In the genomic region with DNA sequence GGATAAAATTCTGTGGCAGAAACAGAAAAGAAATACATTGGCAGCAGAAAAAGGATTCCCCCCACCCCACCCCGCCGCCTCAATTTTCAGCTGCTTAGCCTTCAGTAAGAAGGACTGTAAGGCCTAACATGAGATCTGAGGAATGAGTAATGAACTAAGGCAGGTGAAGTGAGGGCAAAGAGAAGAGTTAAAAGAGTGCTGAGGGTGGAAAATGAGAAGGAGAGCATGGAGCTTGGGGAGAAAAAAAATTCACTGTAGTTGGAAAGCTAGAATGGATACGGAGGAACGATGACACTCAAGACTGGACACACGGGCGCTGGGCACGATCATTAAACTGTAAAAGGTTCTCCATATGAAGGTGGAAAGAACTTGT, we compare ENCODE assay signal across 1 cellular context.
TF ChIP-seq lines count a peak whose summit lies in the region.

No MANE protein-coding gene starts in this region.

TF ChIP-seq in K562, 482 proteins besides CTCF, POLR2A, EP300 and RAD21 (continued from another document):
- TF ChIP-seq, protein P1, sequence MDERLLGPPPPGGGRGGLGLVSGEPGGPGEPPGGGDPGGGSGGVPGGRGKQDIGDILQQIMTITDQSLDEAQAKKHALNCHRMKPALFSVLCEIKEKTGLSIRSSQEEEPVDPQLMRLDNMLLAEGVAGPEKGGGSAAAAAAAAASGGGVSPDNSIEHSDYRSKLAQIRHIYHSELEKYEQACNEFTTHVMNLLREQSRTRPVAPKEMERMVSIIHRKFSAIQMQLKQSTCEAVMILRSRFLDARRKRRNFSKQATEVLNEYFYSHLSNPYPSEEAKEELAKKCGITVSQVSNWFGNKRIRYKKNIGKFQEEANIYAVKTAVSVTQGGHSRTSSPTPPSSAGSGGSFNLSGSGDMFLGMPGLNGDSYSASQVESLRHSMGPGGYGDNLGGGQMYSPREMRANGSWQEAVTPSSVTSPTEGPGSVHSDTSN (CRISPR knock-in tag; IDR thresholded peaks at IDR 0.05; ENCODE audit: low read depth) = no peak
- TF ChIP-seq, protein P1 (tag; conservative IDR thresholded peaks at IDR 0.05; ENCODE audit: low read depth) = no peak
- TF ChIP-seq FOSL1 (tag; conservative IDR thresholded peaks at IDR 0.05) = no peak
- TF ChIP-seq, protein P2, sequence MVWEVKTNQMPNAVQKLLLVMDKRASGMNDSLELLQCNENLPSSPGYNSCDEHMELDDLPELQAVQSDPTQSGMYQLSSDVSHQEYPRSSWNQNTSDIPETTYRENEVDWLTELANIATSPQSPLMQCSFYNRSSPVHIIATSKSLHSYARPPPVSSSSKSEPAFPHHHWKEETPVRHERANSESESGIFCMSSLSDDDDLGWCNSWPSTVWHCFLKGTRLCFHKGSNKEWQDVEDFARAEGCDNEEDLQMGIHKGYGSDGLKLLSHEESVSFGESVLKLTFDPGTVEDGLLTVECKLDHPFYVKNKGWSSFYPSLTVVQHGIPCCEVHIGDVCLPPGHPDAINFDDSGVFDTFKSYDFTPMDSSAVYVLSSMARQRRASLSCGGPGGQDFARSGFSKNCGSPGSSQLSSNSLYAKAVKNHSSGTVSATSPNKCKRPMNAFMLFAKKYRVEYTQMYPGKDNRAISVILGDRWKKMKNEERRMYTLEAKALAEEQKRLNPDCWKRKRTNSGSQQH (CRISPR knock-in tag; IDR thresholded peaks at IDR 0.05) = peak; percentile 41; the same call in 1 of the 2 replicates
- no peak for TF ChIP-seq MYNN (IDR thresholded peaks at IDR 0.05)
- no peak for TF ChIP-seq MYNN (CRISPR knock-in tag; IDR thresholded peaks at IDR 0.05)
- TF ChIP-seq CBX1 (IDR thresholded peaks at IDR 0.05; ENCODE audit: low read depth) = no peak
- TF ChIP-seq SMARCE1 (IDR thresholded peaks at IDR 0.05) = 0 out of 2 replicates have a peak, but pooled peaks have one; percentile 16
- TF ChIP-seq LARP7 (IDR thresholded peaks at IDR 0.05) = 0 out of 2 replicates have a peak, but pooled peaks have one; percentile 64
- TF ChIP-seq, protein P3, sequence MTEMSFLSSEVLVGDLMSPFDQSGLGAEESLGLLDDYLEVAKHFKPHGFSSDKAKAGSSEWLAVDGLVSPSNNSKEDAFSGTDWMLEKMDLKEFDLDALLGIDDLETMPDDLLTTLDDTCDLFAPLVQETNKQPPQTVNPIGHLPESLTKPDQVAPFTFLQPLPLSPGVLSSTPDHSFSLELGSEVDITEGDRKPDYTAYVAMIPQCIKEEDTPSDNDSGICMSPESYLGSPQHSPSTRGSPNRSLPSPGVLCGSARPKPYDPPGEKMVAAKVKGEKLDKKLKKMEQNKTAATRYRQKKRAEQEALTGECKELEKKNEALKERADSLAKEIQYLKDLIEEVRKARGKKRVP (CRISPR knock-in tag; IDR thresholded peaks at IDR 0.05) = no peak
- peak in 1 of 2 experiments; percentile 11; a peak in 1 of 4 replicates for TF ChIP-seq TBL1XR1 (IDR thresholded peaks at IDR 0.05; ENCODE audit: low read length in 2 of 2)
- TF ChIP-seq, protein P4, sequence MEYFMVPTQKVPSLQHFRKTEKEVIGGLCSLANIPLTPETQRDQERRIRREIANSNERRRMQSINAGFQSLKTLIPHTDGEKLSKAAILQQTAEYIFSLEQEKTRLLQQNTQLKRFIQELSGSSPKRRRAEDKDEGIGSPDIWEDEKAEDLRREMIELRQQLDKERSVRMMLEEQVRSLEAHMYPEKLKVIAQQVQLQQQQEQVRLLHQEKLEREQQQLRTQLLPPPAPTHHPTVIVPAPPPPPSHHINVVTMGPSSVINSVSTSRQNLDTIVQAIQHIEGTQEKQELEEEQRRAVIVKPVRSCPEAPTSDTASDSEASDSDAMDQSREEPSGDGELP (CRISPR knock-in tag; IDR thresholded peaks at IDR 0.05; ENCODE audit: borderline replicate concordance) = no peak
- TF ChIP-seq, protein P5, sequence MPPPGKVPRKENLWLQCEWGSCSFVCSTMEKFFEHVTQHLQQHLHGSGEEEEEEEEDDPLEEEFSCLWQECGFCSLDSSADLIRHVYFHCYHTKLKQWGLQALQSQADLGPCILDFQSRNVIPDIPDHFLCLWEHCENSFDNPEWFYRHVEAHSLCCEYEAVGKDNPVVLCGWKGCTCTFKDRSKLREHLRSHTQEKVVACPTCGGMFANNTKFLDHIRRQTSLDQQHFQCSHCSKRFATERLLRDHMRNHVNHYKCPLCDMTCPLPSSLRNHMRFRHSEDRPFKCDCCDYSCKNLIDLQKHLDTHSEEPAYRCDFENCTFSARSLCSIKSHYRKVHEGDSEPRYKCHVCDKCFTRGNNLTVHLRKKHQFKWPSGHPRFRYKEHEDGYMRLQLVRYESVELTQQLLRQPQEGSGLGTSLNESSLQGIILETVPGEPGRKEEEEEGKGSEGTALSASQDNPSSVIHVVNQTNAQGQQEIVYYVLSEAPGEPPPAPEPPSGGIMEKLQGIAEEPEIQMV (tag; conservative IDR thresholded peaks at IDR 0.05; ENCODE audit: low read depth) = 0 out of 2 replicates have a peak, but pooled peaks have one; percentile 43
- TF ChIP-seq, protein P6, sequence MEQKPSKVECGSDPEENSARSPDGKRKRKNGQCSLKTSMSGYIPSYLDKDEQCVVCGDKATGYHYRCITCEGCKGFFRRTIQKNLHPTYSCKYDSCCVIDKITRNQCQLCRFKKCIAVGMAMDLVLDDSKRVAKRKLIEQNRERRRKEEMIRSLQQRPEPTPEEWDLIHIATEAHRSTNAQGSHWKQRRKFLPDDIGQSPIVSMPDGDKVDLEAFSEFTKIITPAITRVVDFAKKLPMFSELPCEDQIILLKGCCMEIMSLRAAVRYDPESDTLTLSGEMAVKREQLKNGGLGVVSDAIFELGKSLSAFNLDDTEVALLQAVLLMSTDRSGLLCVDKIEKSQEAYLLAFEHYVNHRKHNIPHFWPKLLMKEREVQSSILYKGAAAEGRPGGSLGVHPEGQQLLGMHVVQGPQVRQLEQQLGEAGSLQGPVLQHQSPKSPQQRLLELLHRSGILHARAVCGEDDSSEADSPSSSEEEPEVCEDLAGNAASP (IDR thresholded peaks at IDR 0.05) = no peak
TF ChIP-seq in K562: peak in this region for 28.
